ENCODE assay signal across 10 cellular contexts in the genomic region with DNA sequence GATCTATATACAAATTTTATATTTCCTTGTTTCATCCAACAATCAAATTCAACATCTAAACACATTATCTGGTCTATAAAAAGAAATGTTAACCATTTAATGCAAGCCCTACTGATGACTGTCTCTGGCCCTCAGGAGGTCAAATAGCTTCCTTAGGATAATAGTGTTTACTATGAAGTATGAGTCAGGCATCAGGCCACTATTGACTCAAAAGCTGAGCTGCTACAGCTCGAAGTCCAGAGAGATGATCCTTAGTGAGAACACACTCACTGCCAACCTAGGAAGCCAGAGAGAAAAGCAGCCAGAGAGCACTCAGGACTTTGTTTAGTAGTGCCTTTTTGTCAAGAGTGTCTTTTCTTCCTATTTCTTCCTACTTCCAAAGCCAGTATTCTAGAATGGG.
DNase-seq lines count a peak whose midpoint lies in the region; ATAC-seq and TF ChIP-seq lines count a peak whose summit lies in the region.
"Had no signal": no experiment of that assay in that cellular context is flagged by ENCODE, and none has a peak within 500 bp of the region (broad histone marks: within the 10 kb centered on the region; RNA-seq: fewer than 3 reads in every experiment).

No MANE protein-coding gene starts in this region.

- H3K36me3 ChIP-seq in SJSA1 (no peaks in the 10 kb centered on the region), smooth muscle cell (ENCODE audit: low read depth) (no peaks in the 10 kb centered on the region)
- H3K36me3 ChIP-seq: upper lobe of right lung had no signal

- H3K27me3 ChIP-seq in SJSA1 (replicated peaks) (no peaks in the 10 kb centered on the region), foreskin keratinocyte (no peaks in the 10 kb centered on the region), smooth muscle cell (ENCODE audit: low read depth) (no peaks in the 10 kb centered on the region)
- H3K27me3 ChIP-seq: upper lobe of right lung had no signal

- no peaks in the 10 kb centered on the region for H3F3A ChIP-seq in smooth muscle cell (ENCODE audit: low read depth)

- no peak overlapping the region for H2AFZ ChIP-seq in smooth muscle cell (ENCODE audit: low read depth)

- DNase-seq in NCI-H510A treated with DMSO at 0.1 percent for 48 hours (lab: John Stamatoyannopoulos, UW) (peak; percentile 11), NCI-H510A (lab: John Stamatoyannopoulos, UW) (no peak), SJSA1 (ENCODE audit: low read depth in 1 of 2, low spot score in 2 of 2) (peak; percentile 70 to 78), foreskin keratinocyte (peak; percentile 39 to 75), smooth muscle cell (lab: John Stamatoyannopoulos, UW; ENCODE audit: unreplicated experiment) (no peak), amygdala (lab: John Stamatoyannopoulos, UW) (no peak)
- no peak for DNase-seq in stimulated activated naive CD8-positive, alpha-beta T cell treated with anti-CD3 and anti-CD28 coated beads, Interleukin-15, Interleukin-2, amounts not matched to agents 100 U/mL and 50 U/mL, for 24 hours
- DNase-seq: activated naive CD4-positive, alpha-beta T cell treated with anti-CD3 and anti-CD28 coated beads for 36 hours; upper lobe of right lung had no signal

- no peak overlapping the region for H3K9ac ChIP-seq in smooth muscle cell (ENCODE audit: low read depth)

- H3K79me2 ChIP-seq in smooth muscle cell (ENCODE audit: low read depth), result no peaks in the 10 kb centered on the region

- no peaks in the 10 kb centered on the region for H3K9me3 ChIP-seq in SJSA1 (replicated peaks)
- no peaks in the 10 kb centered on the region for H3K9me3 ChIP-seq in smooth muscle cell (replicated peaks; ENCODE audit: low read depth)
- H3K9me3 ChIP-seq: upper lobe of right lung had no signal

- H3K27ac ChIP-seq in SJSA1 (peak overlapping the region; percentile 13; the same call in 1 of the 2 replicates), foreskin keratinocyte (no peak overlapping the region), smooth muscle cell (ENCODE audit: low read depth) (peak overlapping the region; percentile 25)
- H3K27ac ChIP-seq: upper lobe of right lung had no signal

- H3K4me2 ChIP-seq in smooth muscle cell, result peak overlapping the region; percentile 29

- no peaks in the 10 kb centered on the region for H4K20me1 ChIP-seq in smooth muscle cell (ENCODE audit: low read depth)

- 0% methylated on average over 1 of the region's 1 CpG for WGBS in smooth muscle cell (ENCODE audit: low lambda C conversion rate)

- ATAC-seq in foreskin keratinocyte (peak; percentile 98), HG03442 (IDR thresholded peaks at IDR 0.05; ENCODE audit: unreplicated experiment) (no peak)
- no peak for ATAC-seq in stimulated activated naive CD8-positive, alpha-beta T cell treated with anti-CD3 and anti-CD28 coated beads, Interleukin-15, Interleukin-2, amounts not matched to agents 100 U/mL and 50 U/mL, for 24 hours
- ATAC-seq: upper lobe of right lung had no signal

- TF ChIP-seq CTCF in foreskin keratinocyte (conservative IDR thresholded peaks at IDR 0.05) (no peak), smooth muscle cell (IDR thresholded peaks at IDR 0.05; ENCODE audit: borderline replicate concordance, insufficient read depth, poor library complexity, severe bottlenecking) (no peak)

- H3K4me3 ChIP-seq in SJSA1 (no peak overlapping the region), smooth muscle cell (no peak overlapping the region)
- H3K4me3 ChIP-seq: upper lobe of right lung had no signal

- H3K4me1 ChIP-seq in SJSA1 (replicated peaks) (peaks cover 14% of the 10 kb centered on the region), foreskin keratinocyte (peaks cover 8% of the 10 kb centered on the region), smooth muscle cell (ENCODE audit: low read depth) (peaks cover 29% of the 10 kb centered on the region)
- H3K4me1 ChIP-seq: upper lobe of right lung had no signal

Comparison
In these comparisons a context has a peak if more than half of its experiments do, and no peak if none do; other contexts are left out.
1. DNase-seq: peak in NCI-H510A treated with DMSO at 0.1 percent for 48 hours (single experiment), SJSA1 (2 of 2) and foreskin keratinocyte (2 of 2); none in NCI-H510A (single experiment), smooth muscle cell (single experiment), stimulated activated naive CD8-positive, alpha-beta T cell treated with anti-CD3 and anti-CD28 coated beads, Interleukin-15, Interleukin-2, amounts not matched to agents 100 U/mL and 50 U/mL, for 24 hours (single experiment) and amygdala (0 of 56).